In genomic region chr3:147368561-147369151, GRCh38 we compare ENCODE assay signal across 1 cellular context.
TF ChIP-seq lines count a peak whose summit lies in the region.

No MANE protein-coding gene starts in this region.

TF ChIP-seq in H1, 55 proteins besides CTCF, POLR2A, EP300 and RAD21:
- TF ChIP-seq TCF12 (IDR thresholded peaks at IDR 0.05; ENCODE audit: low read depth, low read length) (no peak), PHF8 (conservative IDR thresholded peaks at IDR 0.05; ENCODE audit: low read depth, low read length) (no peak), ASH2L (IDR thresholded peaks at IDR 0.05; ENCODE audit: low read length) (no peak), BACH1 (IDR thresholded peaks at IDR 0.05; ENCODE audit: low read length) (no peak), CBX5 (IDR thresholded peaks at IDR 0.05; ENCODE audit: low read depth, low read length) (no peak), CHD1 (IDR thresholded peaks at IDR 0.05; ENCODE audit: low read depth, low read length) (no peak), TBP (IDR thresholded peaks at IDR 0.05; ENCODE audit: low read depth, low read length) (no peak), BRCA1 (IDR thresholded peaks at IDR 0.05; ENCODE audit: low read depth, low read length) (no peak), YY1 (IDR thresholded peaks at IDR 0.05; ENCODE audit: low read depth, low read length) (no peak), JUN (IDR thresholded peaks at IDR 0.05; ENCODE audit: low read depth, low read length) (no peak), TAF1 (IDR thresholded peaks at IDR 0.05; ENCODE audit: low read depth, low read length) (no peak), SUZ12 (IDR thresholded peaks at IDR 0.05; ENCODE audit: low read length) (peak; percentile 71; the same call in 1 of the 2 replicates), CREB1 (IDR thresholded peaks at IDR 0.05) (no peak), RFX5 (IDR thresholded peaks at IDR 0.05; ENCODE audit: borderline replicate concordance, low read depth, low read length) (no peak), CTBP2 (IDR thresholded peaks at IDR 0.05; ENCODE audit: borderline replicate concordance, insufficient read depth, insufficient read length, low read length) (no peak), SRF (IDR thresholded peaks at IDR 0.05; ENCODE audit: low read depth, low read length) (no peak), ATF3 (IDR thresholded peaks at IDR 0.05; ENCODE audit: insufficient read depth, low read depth, low read length) (no peak), RNF2 (IDR thresholded peaks at IDR 0.05; ENCODE audit: borderline replicate concordance, low read depth, low read length, missing control alignments, poor library complexity, severe bottlenecking) (peak; percentile 94), SP4 (IDR thresholded peaks at IDR 0.05; ENCODE audit: low read length) (no peak), RBBP5 (IDR thresholded peaks at IDR 0.05; ENCODE audit: borderline replicate concordance, low read depth, low read length) (no peak), E2F6 (IDR thresholded peaks at IDR 0.05) (no peak), FOSL1 (IDR thresholded peaks at IDR 0.05; ENCODE audit: insufficient read depth, low read depth, low read length) (no peak), SIN3A (conservative IDR thresholded peaks at IDR 0.05 in 1 of 2, IDR thresholded peaks at IDR 0.05 in 1 of 2; ENCODE audit: low read depth in 1 of 2, low read length in 2 of 2) (no peak), CHD7 (IDR thresholded peaks at IDR 0.05; ENCODE audit: insufficient replicate concordance, low read length) (no peak), KDM1A (IDR thresholded peaks at IDR 0.05; ENCODE audit: borderline replicate concordance, low read length) (no peak), TAF7 (optimal IDR thresholded peaks at IDR 0.05; ENCODE audit: borderline replicate concordance, low read depth, low read length) (no peak), MAFK (IDR thresholded peaks at IDR 0.05; ENCODE audit: low read depth, low read length) (no peak), EZH2 (IDR thresholded peaks at IDR 0.05; ENCODE audit: low read depth, low read length, severe bottlenecking) (peak; percentile 64), POU5F1 (IDR thresholded peaks at IDR 0.05; ENCODE audit: low read depth, low read length) (no peak), EGR1 (IDR thresholded peaks at IDR 0.05; ENCODE audit: borderline replicate concordance, low read depth, low read length) (no peak), JUND (IDR thresholded peaks at IDR 0.05; ENCODE audit: low read length) (no peak), TEAD4 (IDR thresholded peaks at IDR 0.05; ENCODE audit: low read depth, low read length) (no peak), ZNF274 (IDR thresholded peaks at IDR 0.05; ENCODE audit: borderline replicate concordance, extremely low read depth, low read length) (no peak), CEBPB (IDR thresholded peaks at IDR 0.05; ENCODE audit: low read depth, low read length) (no peak), CBX8 (IDR thresholded peaks at IDR 0.05; ENCODE audit: borderline replicate concordance, low read depth, low read length) (0 out of 2 replicates have a peak, but pooled peaks have one; percentile 75)
